In the genomic region with DNA sequence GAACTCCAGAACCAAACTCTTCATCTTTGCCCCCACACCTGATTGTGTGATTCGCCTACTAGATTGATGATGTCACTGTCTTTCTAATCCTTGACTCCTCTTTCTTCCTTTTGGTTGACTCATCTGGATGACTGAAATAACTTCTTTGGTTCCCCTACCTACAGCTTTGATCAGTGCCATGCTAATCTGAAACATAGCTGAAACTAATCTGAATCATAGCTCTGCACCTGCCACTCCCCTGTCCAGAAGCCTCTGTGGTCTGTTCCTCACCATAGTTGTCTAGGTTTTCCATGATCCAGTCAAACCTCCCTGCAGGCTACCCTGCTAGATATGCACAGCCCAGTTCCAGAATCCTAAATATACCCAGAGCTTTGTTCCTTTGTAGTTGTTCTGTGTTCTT, we compare ENCODE assay signal across 11 cellular contexts. TPM values are rescaled to one million over a fixed set of nuclear protein-coding genes. Genes with fewer than 3 reads are reported as not detected.
DNase-seq lines count a peak whose midpoint lies in the region; ATAC-seq, FAIRE-seq and TF ChIP-seq lines count a peak whose summit lies in the region.
"Had no signal": no experiment of that assay in that cellular context is flagged by ENCODE, and none has a peak within 500 bp of the region (broad histone marks: within the 10 kb centered on the region; RNA-seq: fewer than 3 reads in every experiment).

No MANE protein-coding gene starts in this region.

- TF ChIP-seq CTCF in mammary epithelial cell (conservative IDR thresholded peaks at IDR 0.05 in 1 of 2, IDR thresholded peaks at IDR 0.05 in 1 of 2; ENCODE audit: extremely low read depth in 1 of 2, insufficient read depth in 1 of 2, low read depth in 1 of 2, low read length in 2 of 2): no peak
- TF ChIP-seq CTCF in Peyer's patch (IDR thresholded peaks at IDR 0.05): no peak

- no peak for TF ChIP-seq POLR2A in Peyer's patch (IDR thresholded peaks at IDR 0.05)

- no peaks in the 10 kb centered on the region for H3K27me3 Mint-ChIP-seq in activated CD4-positive, alpha-beta T cell treated with anti-CD3 and anti-CD28 coated beads, Interleukin-2, amount 10 ng/mL, durations not matched to agents 7 days and 5 days

- no peaks in the 10 kb centered on the region for H3K79me2 ChIP-seq in mammary epithelial cell (ENCODE audit: insufficient read depth, low read length)

- H3K4me3 ChIP-seq in mammary epithelial cell (replicated peaks in 1 of 3; ENCODE audit: insufficient read depth in 1 of 3, low read depth in 2 of 3, low read length in 3 of 3) (no peak overlapping the region), Peyer's patch (no peak overlapping the region)
- H3K4me3 ChIP-seq in effector memory CD4-positive, alpha-beta T cell (ENCODE audit: insufficient read depth, low read depth, low read length, poor library complexity, severe bottlenecking): no peak overlapping the region
- H3K4me3 ChIP-seq: esophagus muscularis mucosa had no signal

- no TSS peak for BruUV-seq in mammary epithelial cell (replicated peaks; lab: Mats Ljungman, UMichigan)

- H3K9me3 Mint-ChIP-seq in activated CD4-positive, alpha-beta T cell treated with anti-CD3 and anti-CD28 coated beads, Interleukin-2, amount 10 ng/mL, durations not matched to agents 7 days and 5 days: peaks cover 11% of the 10 kb centered on the region
- H3K9me3 Mint-ChIP-seq: nephron had no signal

- WGBS in mammary epithelial cell (ENCODE audit: low coverage, missing lambda C conversion rate): 23% methylated on average over 1 of the region's 1 CpG

- intact Hi-C loops in mammary epithelial cell (cut with micrococcal nuclease): loop anchor here (1.0 to 10.0 kb wide), 3 partner anchors 41 to 521 kb away; partner anchors contain the start of gene ARID5B

- H3K27ac ChIP-seq in mammary epithelial cell (ENCODE audit: insufficient read depth, low read depth, low read length) (peak overlapping the region; percentile 46), Peyer's patch (no peak overlapping the region)
- H3K27ac ChIP-seq in effector memory CD4-positive, alpha-beta T cell (ENCODE audit: insufficient read depth, low read length, poor library complexity, severe bottlenecking): no peak overlapping the region
- H3K27ac ChIP-seq: esophagus muscularis mucosa had no signal

- DNase-seq in activated CD4-positive, alpha-beta T cell treated with anti-CD3 and anti-CD28 coated beads for 24 hours (ENCODE audit: low read depth in 2 of 2): peak; percentile 23 to 36
- DNase-seq in activated CD4-positive, alpha-beta T cell treated with anti-CD3 and anti-CD28 coated beads, Interleukin-2, amount 10 ng/mL, durations not matched to agents 7 days and 5 days: no peak
- peak; percentile 94 for DNase-seq in RCC 7860 (ENCODE audit: low spot score)
- DNase-seq in mammary epithelial cell: peak; percentile 97
- peak; percentile 21 for DNase-seq in stimulated activated CD4-positive, alpha-beta T cell treated with anti-CD3 and anti-CD28 coated beads, Interleukin-4, amount 100 ng/mL, for 1 hour
- DNase-seq in effector memory CD4-positive, alpha-beta T cell: no peak
- no peak for DNase-seq in Peyer's patch

- H3K4me2 ChIP-seq in mammary epithelial cell (ENCODE audit: insufficient read depth, low read depth, low read length): no peak overlapping the region

- H3K4me1 Mint-ChIP-seq in activated CD4-positive, alpha-beta T cell treated with anti-CD3 and anti-CD28 coated beads, Interleukin-2, amount 10 ng/mL, durations not matched to agents 7 days and 5 days: peaks cover 4% of the 10 kb centered on the region
- H3K4me1 Mint-ChIP-seq: nephron had no signal

- no peaks in the 10 kb centered on the region for H3K27me3 ChIP-seq in mammary epithelial cell (ENCODE audit: insufficient read depth, low read length)
- H3K27me3 ChIP-seq in effector memory CD4-positive, alpha-beta T cell (replicated peaks; ENCODE audit: control insufficient read depth, insufficient read depth, low read length, poor library complexity, severe bottlenecking): no peaks in the 10 kb centered on the region
- H3K27me3 ChIP-seq in Peyer's patch: no peaks in the 10 kb centered on the region
- H3K27me3 ChIP-seq: esophagus muscularis mucosa had no signal

- H3K9me3 ChIP-seq in mammary epithelial cell (replicated peaks; ENCODE audit: insufficient read depth, low read length): no peaks in the 10 kb centered on the region
- H3K9me3 ChIP-seq in effector memory CD4-positive, alpha-beta T cell (ENCODE audit: control insufficient read depth, low read length): no peaks in the 10 kb centered on the region
- no peaks in the 10 kb centered on the region for H3K9me3 ChIP-seq in Peyer's patch
- H3K9me3 ChIP-seq: esophagus muscularis mucosa had no signal

- H3K27ac Mint-ChIP-seq in activated CD4-positive, alpha-beta T cell treated with anti-CD3 and anti-CD28 coated beads, Interleukin-2, amount 10 ng/mL, durations not matched to agents 7 days and 5 days: no peak overlapping the region
- H3K27ac Mint-ChIP-seq: nephron had no signal

- H3K4me1 ChIP-seq in mammary epithelial cell (ENCODE audit: insufficient read depth, low read length): peaks cover 33% of the 10 kb centered on the region
- no peaks in the 10 kb centered on the region for H3K4me1 ChIP-seq in effector memory CD4-positive, alpha-beta T cell (ENCODE audit: control insufficient read depth, insufficient read depth, low read length, poor library complexity, severe bottlenecking)
- H3K4me1 ChIP-seq in Peyer's patch: no peaks in the 10 kb centered on the region
- H3K4me1 ChIP-seq: esophagus muscularis mucosa had no signal

- no peak overlapping the region for H3K4me3 Mint-ChIP-seq in activated CD4-positive, alpha-beta T cell treated with anti-CD3 and anti-CD28 coated beads, Interleukin-2, amount 10 ng/mL, durations not matched to agents 7 days and 5 days
- H3K4me3 Mint-ChIP-seq: nephron had no signal

- CTCF ChIA-PET in activated CD4-positive, alpha-beta T cell treated with anti-CD3 and anti-CD28 coated beads, Interleukin-2, amount 10 ng/mL, durations not matched to agents 7 days and 5 days (lab: Charles Lee): interaction anchor here (0.6 to 1.8 kb wide), 3 partner anchors 11 to 108 kb away, joined by 3 to 5 read pairs (median 3); no protein-coding TSS in a partner anchor
- CTCF ChIA-PET in mammary epithelial cell (lab: Charles Lee; ENCODE audit: low non-redundant PET): no interaction called here

- in situ Hi-C loops in mammary epithelial cell (cut with MboI; ENCODE audit: low sequenced_read_pairs in 2 of 2): loop anchor here (10.0 to 25.0 kb wide), 2 partner anchors 171 to 386 kb away; partner anchors contain the start of genes ADO (in 1 of the 2) and EGR2 (in 1 of the 2)

- no peak for ATAC-seq in HG02588 (IDR thresholded peaks at IDR 0.05; ENCODE audit: unreplicated experiment)

- POLR2A ChIA-PET in activated CD4-positive, alpha-beta T cell treated with anti-CD3 and anti-CD28 coated beads, Interleukin-2, amount 10 ng/mL, durations not matched to agents 7 days and 5 days (lab: Charles Lee): interaction anchor here (0.6 kb wide), 1 partner anchor 400 kb away, joined by 3 read pairs; no protein-coding TSS in a partner anchor

- no peaks in the 10 kb centered on the region for H4K20me1 ChIP-seq in mammary epithelial cell (ENCODE audit: insufficient read depth, low read length)

- dilution Hi-C loops in mammary epithelial cell (cut with HindIII; ENCODE audit: low sequenced_read_pairs): no loop called here

- no peaks in the 10 kb centered on the region for H3K36me3 Mint-ChIP-seq in activated CD4-positive, alpha-beta T cell treated with anti-CD3 and anti-CD28 coated beads, Interleukin-2, amount 10 ng/mL, durations not matched to agents 7 days and 5 days (ENCODE audit: low read depth)

- no peaks in the 10 kb centered on the region for H3K36me3 ChIP-seq in mammary epithelial cell (ENCODE audit: insufficient read depth, low read length)
- H3K36me3 ChIP-seq in effector memory CD4-positive, alpha-beta T cell (ENCODE audit: control insufficient read depth, insufficient read depth, low read length): no peaks in the 10 kb centered on the region
- H3K36me3 ChIP-seq in Peyer's patch: no peaks in the 10 kb centered on the region
- H3K36me3 ChIP-seq: esophagus muscularis mucosa had no signal

- H2AFZ ChIP-seq in mammary epithelial cell (ENCODE audit: low read depth, low read length): no peak overlapping the region

- H3K9ac ChIP-seq in mammary epithelial cell (ENCODE audit: insufficient read depth, low read length): no peak overlapping the region

- FAIRE-seq in RCC 7860 (lab: Jason Lieb, UNC): peak; percentile 90
- FAIRE-seq: A204.1 had no signal

RNA-seq across cellular contexts. Expression of gene ZNF365, which starts 51.9 kb away (rescaled TPM):
- total RNA-seq in activated CD4-positive, alpha-beta T cell treated with anti-CD3 and anti-CD28 coated beads, Interleukin-2, amount 10 ng/mL, durations not matched to agents 7 days and 5 days: under 1 TPM in 1 of 2 experiments, not detected in 1; 0.04 TPM
- total RNA-seq in mammary epithelial cell (10 to 100 TPM; 10.1 to 13.0 TPM), Peyer's patch (under 1 TPM in 2 of 4 donors, not detected in 2; 0.27 to 0.83 TPM)
- polyA plus RNA-seq in mammary epithelial cell: 7.1 TPM
- polyA minus RNA-seq in mammary epithelial cell: 16.6 TPM

Comparison
In these comparisons a context has a peak if more than half of its experiments do, and no peak if none do; other contexts are left out.
1. DNase-seq: peak in activated CD4-positive, alpha-beta T cell treated with anti-CD3 and anti-CD28 coated beads for 24 hours (2 of 2), RCC 7860 (single experiment), mammary epithelial cell (single experiment) and stimulated activated CD4-positive, alpha-beta T cell treated with anti-CD3 and anti-CD28 coated beads, Interleukin-4, amount 100 ng/mL, for 1 hour (single experiment); none in activated CD4-positive, alpha-beta T cell treated with anti-CD3 and anti-CD28 coated beads, Interleukin-2, amount 10 ng/mL, durations not matched to agents 7 days and 5 days (single experiment), effector memory CD4-positive, alpha-beta T cell (0 of 3) and Peyer's patch (0 of 3).
2. RNA of gene ZNF365, which starts 51.9 kb away (total RNA-seq): 10.1 to 13.0 TPM in mammary epithelial cell; 0.27 to 0.83 TPM in Peyer's patch and 0.04 TPM in activated CD4-positive, alpha-beta T cell treated with anti-CD3 and anti-CD28 coated beads, Interleukin-2, amount 10 ng/mL, durations not matched to agents 7 days and 5 days; every median in the first group is over 4 times any median in the second.